In genomic region chr20:17995967-17996819, GRCh38 we compare ENCODE assay signal across 8 cellular contexts. TPM values are rescaled to one million over a fixed set of nuclear protein-coding genes. Genes with fewer than 3 reads are reported as not detected.
DNase-seq lines count a peak whose midpoint lies in the region; ATAC-seq and TF ChIP-seq lines count a peak whose summit lies in the region.

No MANE protein-coding gene starts in this region.

- peaks cover 2% of the 10 kb centered on the region for H3K36me3 Mint-ChIP-seq in activated naive CD4-positive, alpha-beta T cell treated with anti-CD3 and anti-CD28 coated beads, Interleukin-2, amount 10 ng/mL, durations not matched to agents 7 days and 5 days

- no peak overlapping the region for H3K27ac ChIP-seq in heart left ventricle
- H3K27ac ChIP-seq in rectal smooth muscle tissue (ENCODE audit: low read depth, low read length), result no peak overlapping the region

- peaks cover 41% of the 10 kb centered on the region for H3K4me1 Mint-ChIP-seq in activated naive CD4-positive, alpha-beta T cell treated with anti-CD3 and anti-CD28 coated beads, Interleukin-2, amount 10 ng/mL, durations not matched to agents 7 days and 5 days

- H3K4me3 Mint-ChIP-seq in activated naive CD4-positive, alpha-beta T cell treated with anti-CD3 and anti-CD28 coated beads, Interleukin-2, amount 10 ng/mL, durations not matched to agents 7 days and 5 days, result no peak overlapping the region

- 18 to 24% (median 21%) methylated on average over 16 of the region's 16 CpGs for WGBS in heart left ventricle, 4 donors

- DNase-seq in NCI-H510A treated with DMSO at 0.1 percent for 48 hours (lab: John Stamatoyannopoulos, UW) (peak; percentile 64), NCI-H510A (lab: John Stamatoyannopoulos, UW) (no peak), HK-2 (ENCODE audit: unreplicated experiment) (peak; percentile 20), NT2/D1 (ENCODE audit: low read depth, low spot score) (peak; percentile 20), heart left ventricle (peak in 2 of 5 donors; percentile 25 to 38), UCSD-AML1 (lab: John Stamatoyannopoulos, UW; ENCODE audit: unreplicated experiment) (no peak)
- DNase-seq in activated naive CD4-positive, alpha-beta T cell treated with anti-CD3 and anti-CD28 coated beads, Interleukin-2, amount 10 ng/mL, durations not matched to agents 7 days and 5 days, result peak; percentile 57

- no peak overlapping the region for H3K27ac Mint-ChIP-seq in activated naive CD4-positive, alpha-beta T cell treated with anti-CD3 and anti-CD28 coated beads, Interleukin-2, amount 10 ng/mL, durations not matched to agents 7 days and 5 days

- intact Hi-C loops in heart left ventricle (cut with DNase I), result loop anchor here in 9 of 10 donors (1.0 to 10.0 kb wide), 6 partner anchors 331 to 494 kb away; partner anchors contain the start of gene BFSP1 (in 5 of the 9)

- TF ChIP-seq POLR2A in heart left ventricle (IDR thresholded peaks at IDR 0.05), result no peak

- no peaks in the 10 kb centered on the region for H3K9me3 Mint-ChIP-seq in activated naive CD4-positive, alpha-beta T cell treated with anti-CD3 and anti-CD28 coated beads, Interleukin-2, amount 10 ng/mL, durations not matched to agents 7 days and 5 days

- H3K27me3 ChIP-seq in NT2/D1 (ENCODE audit: insufficient read depth, insufficient read length), result no peaks in the 10 kb centered on the region
- no peaks in the 10 kb centered on the region for H3K27me3 ChIP-seq in heart left ventricle
- H3K27me3 ChIP-seq in rectal smooth muscle tissue (ENCODE audit: control insufficient read depth, insufficient read depth, low read length), result no peaks in the 10 kb centered on the region

- H3K4me1 ChIP-seq in NT2/D1 (ENCODE audit: insufficient read depth, insufficient read length) (no peaks in the 10 kb centered on the region), heart left ventricle (peaks cover 0 to 7% (median 0%) of the 10 kb centered on the region in 12 donors), rectal smooth muscle tissue (ENCODE audit: control insufficient read depth, insufficient read depth, low read length) (no peaks in the 10 kb centered on the region)

- peak; percentile 94 to 98 (median 96) for TF ChIP-seq CTCF in heart left ventricle (IDR thresholded peaks at IDR 0.05)

- H3K9ac ChIP-seq in NT2/D1 (ENCODE audit: insufficient read length, low read depth) (no peak overlapping the region), rectal smooth muscle tissue (ENCODE audit: low read length) (no peak overlapping the region)

- ATAC-seq in heart left ventricle, result peak in 3 of 4 donors; percentile 52 to 82 (median 77)

- CTCF ChIA-PET in activated naive CD4-positive, alpha-beta T cell treated with anti-CD3 and anti-CD28 coated beads, Interleukin-2, amount 10 ng/mL, durations not matched to agents 7 days and 5 days (lab: Charles Lee), result interaction anchor here (0.7 to 3.8 kb wide), 23 partner anchors 14 to 491 kb away, joined by 3 to 16 read pairs (median 5); partner anchors contain the start of gene RRBP1

- H3K36me3 ChIP-seq in NT2/D1 (ENCODE audit: insufficient read depth, insufficient read length, low read length) (peaks cover 3% of the 10 kb centered on the region), heart left ventricle (peaks cover 0 to 9% (median 0%) of the 10 kb centered on the region in 9 donors), rectal smooth muscle tissue (ENCODE audit: control insufficient read depth, insufficient read depth, low read length) (no peaks in the 10 kb centered on the region)

- no peak overlapping the region for H3K4me3 ChIP-seq in NT2/D1 (ENCODE audit: insufficient read length, low read depth)
- no peak overlapping the region for H3K4me3 ChIP-seq in heart left ventricle
- peak overlapping the region; percentile 0 for H3K4me3 ChIP-seq in rectal smooth muscle tissue (ENCODE audit: low read length)

- H3K9me3 ChIP-seq in NT2/D1 (ENCODE audit: insufficient read depth, low read length) (no peaks in the 10 kb centered on the region), heart left ventricle (no peaks in the 10 kb centered on the region)

- peaks cover 18% of the 10 kb centered on the region for H3K27me3 Mint-ChIP-seq in activated naive CD4-positive, alpha-beta T cell treated with anti-CD3 and anti-CD28 coated beads, Interleukin-2, amount 10 ng/mL, durations not matched to agents 7 days and 5 days

RNA-seq across cellular contexts. Expression of gene MGME1, which starts 27.4 kb away (rescaled TPM):
- total RNA-seq in heart left ventricle, result 10 to 100 TPM in 6 of 9 donors, 1 to 10 TPM in 3; 8.6 to 22.0 (median 11.8) TPM
- 1 to 10 TPM; 7.7 to 8.9 TPM for polyA plus RNA-seq in heart left ventricle

RNA-seq across cellular contexts. Expression of gene SNX5, which starts 27.6 kb away (rescaled TPM):
- total RNA-seq in heart left ventricle, result 10 to 100 TPM; 36.6 to 75.0 (median 45.9) TPM
- polyA plus RNA-seq in heart left ventricle, result 10 to 100 TPM; 32.8 to 43.4 TPM

Comparison
In these comparisons a context has a peak if more than half of its experiments do, and no peak if none do; other contexts are left out.
1. DNase-seq: peak in NCI-H510A treated with DMSO at 0.1 percent for 48 hours (single experiment), HK-2 (single experiment), NT2/D1 (single experiment) and activated naive CD4-positive, alpha-beta T cell treated with anti-CD3 and anti-CD28 coated beads, Interleukin-2, amount 10 ng/mL, durations not matched to agents 7 days and 5 days (single experiment); none in NCI-H510A (single experiment) and UCSD-AML1 (single experiment).